Comparison of ENCODE assay signal across 1 cellular context in genomic region chr11:73876424-73877300, GRCh38.
TF ChIP-seq lines count a peak whose summit lies in the region.

COA4 (minus strand) TSS chr11:73876846; CDS start chr11:73873378, 3,468 bp downstream.
PAAF1 (plus strand) TSS chr11:73876999; CDS start chr11:73877022, 23 bp downstream.

TF ChIP-seq in K562, 482 proteins besides CTCF, POLR2A, EP300 and RAD21 (continued from another document):
- TF ChIP-seq ZBTB49 (CRISPR knock-in tag; IDR thresholded peaks at IDR 0.05; ENCODE audit: borderline replicate concordance): no peak
TF ChIP-seq in K562: peak in this region for 147.
